Comparison of ENCODE assay signal across 8 cellular contexts in the genomic region with DNA sequence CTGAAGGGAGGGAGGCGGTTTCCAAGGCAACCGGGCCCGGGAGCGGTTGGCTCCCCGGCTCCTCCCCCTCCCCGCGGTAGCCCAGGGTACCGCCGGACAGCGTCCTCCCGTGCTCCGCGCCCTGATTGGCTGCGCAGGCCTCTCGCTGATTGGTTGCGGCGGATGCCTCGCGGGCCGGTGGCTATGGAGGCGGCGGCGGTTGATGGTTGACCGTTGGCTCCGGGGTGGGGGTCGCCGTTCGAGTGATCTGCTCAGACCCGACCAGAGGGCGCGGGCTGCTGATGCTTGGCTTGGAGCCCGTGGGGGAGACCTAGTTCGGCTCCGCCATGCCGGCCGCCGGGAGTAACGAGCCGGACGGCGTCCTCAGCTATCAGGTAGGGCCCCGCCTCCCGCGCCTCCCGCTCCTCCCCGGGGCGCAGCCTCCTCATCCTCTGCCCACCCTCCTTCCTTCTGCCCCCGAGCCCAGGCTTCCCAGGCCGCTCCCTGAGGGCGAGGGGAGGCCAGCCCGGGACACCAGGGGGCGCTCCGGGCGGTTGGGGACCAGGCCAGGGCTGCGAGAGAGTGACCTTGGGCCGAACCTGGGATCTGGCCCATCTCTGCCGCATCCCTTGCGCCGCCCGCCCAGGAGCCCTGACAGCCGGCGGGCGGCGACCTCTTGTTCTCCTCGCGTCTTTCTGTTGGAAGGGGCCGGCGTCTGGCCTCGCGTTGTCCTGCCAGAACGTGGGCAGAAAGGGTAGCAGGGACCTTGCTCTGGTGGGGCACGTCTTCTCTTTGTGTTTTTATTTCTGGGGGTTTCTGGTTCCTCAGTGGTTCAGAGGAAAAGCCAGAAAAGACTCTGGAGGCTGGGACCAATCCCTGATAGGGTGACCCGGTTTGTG. TPM values are rescaled to one million over a fixed set of nuclear protein-coding genes. Genes with fewer than 3 reads are reported as not detected.
DNase-seq lines count a peak whose midpoint lies in the region; ATAC-seq and TF ChIP-seq lines count a peak whose summit lies in the region.

TSS of gene SLC4A8 (plus strand) at position 170 of the 878 bp plus-strand sequence. CDS start at position 327, 157 bp downstream.

- intact Hi-C loops in CD8-positive, alpha-beta T cell (cut with DNase I, micrococcal nuclease): loop anchor here (1.0 to 5.0 kb wide), 5 partner anchors 33 to 400 kb away; partner anchors contain the start of gene GALNT6 (in 1 of the 2)

- CTCF ChIA-PET in CD8-positive, alpha-beta T cell (lab: Charles Lee): interaction anchor here (0.6 to 8.7 kb wide), 3 partner anchors 31 to 360 kb away, joined by 3 to 66 read pairs (median 6); no protein-coding TSS in a partner anchor

- no peaks in the 10 kb centered on the region for H3K9me3 ChIP-seq in CD8-positive, alpha-beta T cell (ENCODE audit: low read length)

- H3K9me3 Mint-ChIP-seq in CD8-positive, alpha-beta T cell: no peaks in the 10 kb centered on the region

- POLR2A ChIA-PET in CD8-positive, alpha-beta T cell (lab: Charles Lee): no interaction called here

- no peaks in the 10 kb centered on the region for H3K27me3 Mint-ChIP-seq in CD8-positive, alpha-beta T cell (ENCODE audit: low read depth)

- DNase-seq in CD8-positive, alpha-beta T cell: peak; percentile 46 to 76 (median 69)
- DNase-seq in HS-27A (ENCODE audit: low read depth): peak; percentile 70
- DNase-seq in NOMO-1 treated with DMSO at 0.1 percent for 48 hours (lab: John Stamatoyannopoulos, UW; ENCODE audit: unreplicated experiment): peak; percentile 74
- DNase-seq in activated CD8-positive, alpha-beta memory T cell treated with anti-CD3 and anti-CD28 coated beads, Interleukin-2, amount 50 U/mL, for 48 hours: peak; percentile 89
- peak; percentile 84 for DNase-seq in epidermal melanocyte (ENCODE audit: insufficient read length, low spot score)
- peak; percentile 92 for DNase-seq in middle frontal gyrus (ENCODE audit: extremely low spot score, low spot score)
- DNase-seq in stimulated activated CD8-positive, alpha-beta memory T cell treated with anti-CD3 and anti-CD28 coated beads, Interleukin-15, amount 100 ng/mL, for 48 hours (ENCODE audit: low read depth in 2 of 2): peak; percentile 79 to 80

- ATAC-seq in CD8-positive, alpha-beta T cell: peak; percentile 81
- ATAC-seq in GM19467 (IDR thresholded peaks at IDR 0.05; ENCODE audit: unreplicated experiment): peak; percentile 95

- H3K4me1 Mint-ChIP-seq in CD8-positive, alpha-beta T cell (ENCODE audit: low read depth): peaks cover 16% of the 10 kb centered on the region

- H3K4me1 ChIP-seq in CD8-positive, alpha-beta T cell (ENCODE audit: insufficient read depth, low read length): peaks cover 5% of the 10 kb centered on the region

- H3K4me3 Mint-ChIP-seq in CD8-positive, alpha-beta T cell: peak within 1 kb of the TSS; percentile 82

- peak; percentile 63 for TF ChIP-seq CTCF in CD8-positive, alpha-beta T cell (IDR thresholded peaks at IDR 0.05)

- H3K36me3 ChIP-seq in CD8-positive, alpha-beta T cell (ENCODE audit: insufficient read depth, low read length): no peaks in the 10 kb centered on the region

- no peaks in the 10 kb centered on the region for H3K36me3 Mint-ChIP-seq in CD8-positive, alpha-beta T cell

- H3K4me3 ChIP-seq in CD8-positive, alpha-beta T cell (ENCODE audit: low read depth, low read length): peak within 1 kb of the TSS; percentile 68

- H3K27ac ChIP-seq in CD8-positive, alpha-beta T cell (ENCODE audit: low read depth, low read length): no peak within 1 kb of the TSS

- H3K27me3 ChIP-seq in CD8-positive, alpha-beta T cell (ENCODE audit: insufficient read depth, low read length): no peaks in the 10 kb centered on the region

- no peak within 1 kb of the TSS for H3K27ac Mint-ChIP-seq in CD8-positive, alpha-beta T cell

RNA-seq across cellular contexts. Expression of gene SLC4A8, which starts in this region (rescaled TPM):
- 1 to 10 TPM; 1.5 to 2.4 TPM for total RNA-seq in CD8-positive, alpha-beta T cell
